Comparison of ENCODE assay signal across 29 cellular contexts in the genomic region with DNA sequence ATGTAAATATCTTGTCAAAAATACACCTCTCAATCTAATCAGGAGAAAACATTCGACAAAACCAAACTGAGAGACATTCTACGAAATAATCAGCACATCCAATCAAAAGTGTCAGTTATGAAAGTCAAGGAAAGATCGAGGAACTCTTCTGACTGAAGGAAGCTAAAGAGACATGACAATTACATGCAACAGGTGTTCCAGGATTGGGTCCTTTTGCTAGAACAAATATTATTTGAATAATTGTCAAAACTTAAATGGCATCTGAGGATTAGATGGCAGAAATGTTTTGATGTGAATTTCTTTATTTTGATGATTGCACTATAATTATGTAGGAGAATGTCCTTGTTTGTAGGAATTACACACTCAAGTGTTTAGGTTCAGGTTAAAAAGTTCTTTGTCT.
"Had no signal": no experiment of that assay in that cellular context is flagged by ENCODE, and none has a peak within 500 bp of the region (broad histone marks: within the 10 kb centered on the region; RNA-seq: fewer than 3 reads in every experiment).

No MANE protein-coding gene starts in this region.

- ATAC-seq: stimulated activated effector memory CD8-positive, alpha-beta T cell treated with anti-CD3 and anti-CD28 coated beads, Interleukin-12 subunit alpha, Interleukin-12 subunit beta, amount 100 ng/mL, for 72 hours; stimulated activated memory B cell treated with anti-CD40 and anti-IgM and Interleukin-4, amounts not matched to agents 10 μg/mL and 1 μg/mL and 100 μg/mL, for 72 hours; stimulated activated naive B cell treated with anti-CD40 and anti-IgM and Interleukin-4, amounts not matched to agents 10 μg/mL and 1 μg/mL and 100 μg/mL, for 72 hours; stimulated activated naive CD8-positive, alpha-beta T cell treated with anti-CD3 and anti-CD28 coated beads, Interleukin-15, amount 100 ng/mL, for 72 hours; stimulated activated naive CD8-positive, alpha-beta T cell treated with anti-CD3 and anti-CD28 coated beads, Interleukin-15, Interleukin-2, amounts not matched to agents 100 U/mL and 50 U/mL, for 24 hours; upper lobe of right lung had no signal

- H3K4me3 ChIP-seq: stomach, suprapubic skin, testis, thoracic aorta, thyroid gland, tibial artery, tibial nerve, transverse colon, upper lobe of left lung, upper lobe of right lung, uterus, vagina had no signal

- H3K9me3 Mint-ChIP-seq: stimulated activated effector memory CD8-positive, alpha-beta T cell treated with anti-CD3 and anti-CD28 coated beads, Interleukin-12 subunit alpha, Interleukin-12 subunit beta, amount 100 ng/mL, for 72 hours; stimulated activated memory B cell treated with anti-CD40 and anti-IgM and Interleukin-4, amounts not matched to agents 10 μg/mL and 1 μg/mL and 100 μg/mL, for 72 hours; stimulated activated naive B cell treated with anti-CD40 and anti-IgM and Interleukin-4, amounts not matched to agents 10 μg/mL and 1 μg/mL and 100 μg/mL, for 72 hours; stimulated activated naive CD8-positive, alpha-beta T cell treated with anti-CD3 and anti-CD28 coated beads, Interleukin-15, amount 100 ng/mL, for 72 hours; stimulated activated naive CD8-positive, alpha-beta T cell treated with anti-CD3 and anti-CD28 coated beads, Interleukin-15, Interleukin-2, amounts not matched to agents 100 ng/mL and 50 ng/mL, for 24 hours; type B pancreatic cell had no signal

- H3K4me1 Mint-ChIP-seq: stimulated activated effector memory CD8-positive, alpha-beta T cell treated with anti-CD3 and anti-CD28 coated beads, Interleukin-12 subunit alpha, Interleukin-12 subunit beta, amount 100 ng/mL, for 72 hours; stimulated activated memory B cell treated with anti-CD40 and anti-IgM and Interleukin-4, amounts not matched to agents 10 μg/mL and 1 μg/mL and 100 μg/mL, for 72 hours; stimulated activated naive CD8-positive, alpha-beta T cell treated with anti-CD3 and anti-CD28 coated beads, Interleukin-15, amount 100 ng/mL, for 72 hours had no signal

- DNase-seq: stimulated activated CD4-positive, alpha-beta T cell treated with anti-CD3 and anti-CD28 coated beads, Interleukin-2, amount 100 ng/mL, for 48 hours; stimulated activated CD4-positive, alpha-beta T cell treated with anti-CD3 and anti-CD28 coated beads, Interleukin-4, amount 100 ng/mL, for 1 hour; stimulated activated CD4-positive, alpha-beta T cell treated with anti-CD3 and anti-CD28 coated beads, Interleukin-4, amount 100 ng/mL, for 24 hours; stimulated activated CD4-positive, alpha-beta T cell treated with anti-CD3 and anti-CD28 coated beads, Interleukin-4, amount 100 ng/mL, for 4 hours; stimulated activated CD8-positive, alpha-beta memory T cell treated with anti-CD3 and anti-CD28 coated beads, Interleukin-4, amount 100 ng/mL, for 48 hours; stimulated activated naive B cell treated with anti-CD40 and anti-IgM and Interleukin-4, amounts not matched to agents 10 μg/mL and 1 μg/mL and 100 μg/mL, for 72 hours; stimulated activated naive CD4-positive, alpha-beta T cell; stimulated activated naive CD4-positive, alpha-beta T cell treated with Interleukin-2 at 50 U/mL for 16 hours; stimulated activated naive CD8-positive, alpha-beta T cell treated with anti-CD3 and anti-CD28 coated beads, Interleukin-15, amount 100 ng/mL, for 72 hours; stimulated activated naive CD8-positive, alpha-beta T cell treated with anti-CD3 and anti-CD28 coated beads, Interleukin-15, Interleukin-2, amounts not matched to agents 100 U/mL and 50 U/mL, for 24 hours; stomach; substantia nigra; testis; thyroid gland; tibial artery; transverse colon; trophoblast cell; upper lobe of left lung; upper lobe of right lung; uterus had no signal

- H3K36me3 Mint-ChIP-seq: stimulated activated effector memory CD8-positive, alpha-beta T cell treated with anti-CD3 and anti-CD28 coated beads, Interleukin-12 subunit alpha, Interleukin-12 subunit beta, amount 100 ng/mL, for 72 hours; stimulated activated memory B cell treated with anti-CD40 and anti-IgM and Interleukin-4, amounts not matched to agents 10 μg/mL and 1 μg/mL and 100 μg/mL, for 72 hours; stimulated activated naive B cell treated with anti-CD40 and anti-IgM and Interleukin-4, amounts not matched to agents 10 μg/mL and 1 μg/mL and 100 μg/mL, for 72 hours; type B pancreatic cell had no signal

- H3K4me3 Mint-ChIP-seq: stimulated activated effector memory CD8-positive, alpha-beta T cell treated with anti-CD3 and anti-CD28 coated beads, Interleukin-12 subunit alpha, Interleukin-12 subunit beta, amount 100 ng/mL, for 72 hours; stimulated activated memory B cell treated with anti-CD40 and anti-IgM and Interleukin-4, amounts not matched to agents 10 μg/mL and 1 μg/mL and 100 μg/mL, for 72 hours; stimulated activated naive B cell treated with anti-CD40 and anti-IgM and Interleukin-4, amounts not matched to agents 10 μg/mL and 1 μg/mL and 100 μg/mL, for 72 hours; stimulated activated naive CD8-positive, alpha-beta T cell treated with anti-CD3 and anti-CD28 coated beads, Interleukin-15, amount 100 ng/mL, for 72 hours; stimulated activated naive CD8-positive, alpha-beta T cell treated with anti-CD3 and anti-CD28 coated beads, Interleukin-15, Interleukin-2, amounts not matched to agents 100 ng/mL and 50 ng/mL, for 24 hours; type B pancreatic cell had no signal

- H3K27me3 ChIP-seq: stomach, suprapubic skin, testis, thyroid gland, tibial nerve, transverse colon, upper lobe of left lung, upper lobe of right lung, uterus, vagina had no signal

- H3K27ac Mint-ChIP-seq: stimulated activated effector memory CD8-positive, alpha-beta T cell treated with anti-CD3 and anti-CD28 coated beads, Interleukin-12 subunit alpha, Interleukin-12 subunit beta, amount 100 ng/mL, for 72 hours; stimulated activated memory B cell treated with anti-CD40 and anti-IgM and Interleukin-4, amounts not matched to agents 10 μg/mL and 1 μg/mL and 100 μg/mL, for 72 hours; stimulated activated naive B cell treated with anti-CD40 and anti-IgM and Interleukin-4, amounts not matched to agents 10 μg/mL and 1 μg/mL and 100 μg/mL, for 72 hours; stimulated activated naive CD8-positive, alpha-beta T cell treated with anti-CD3 and anti-CD28 coated beads, Interleukin-15, amount 100 ng/mL, for 72 hours; stimulated activated naive CD8-positive, alpha-beta T cell treated with anti-CD3 and anti-CD28 coated beads, Interleukin-15, Interleukin-2, amounts not matched to agents 100 ng/mL and 50 ng/mL, for 24 hours; type B pancreatic cell had no signal

- H3K9me3 ChIP-seq: stomach, suprapubic skin, testis, thoracic aorta, thyroid gland, tibial artery, tibial nerve, transverse colon, upper lobe of left lung, upper lobe of right lung, uterus, vagina had no signal

- H3K4me1 ChIP-seq: stomach, suprapubic skin, tibial artery, tibial nerve, upper lobe of right lung, uterus, vagina had no signal

- FAIRE-seq: urothelium cell line had no signal

- H3K36me3 ChIP-seq: stomach, suprapubic skin, thoracic aorta, thyroid gland, tibial artery, tibial nerve, transverse colon, upper lobe of left lung, upper lobe of right lung, uterus, vagina had no signal

- H3K27ac ChIP-seq: stomach, suprapubic skin, testis, thoracic aorta, tibial artery, tibial nerve, transverse colon, upper lobe of left lung, upper lobe of right lung, uterus, vagina had no signal

- H3K27me3 Mint-ChIP-seq: stimulated activated memory B cell treated with anti-CD40 and anti-IgM and Interleukin-4, amounts not matched to agents 10 μg/mL and 1 μg/mL and 100 μg/mL, for 72 hours; type B pancreatic cell had no signal
